16 cellular contexts compared by ENCODE assay signal in the genomic region with DNA sequence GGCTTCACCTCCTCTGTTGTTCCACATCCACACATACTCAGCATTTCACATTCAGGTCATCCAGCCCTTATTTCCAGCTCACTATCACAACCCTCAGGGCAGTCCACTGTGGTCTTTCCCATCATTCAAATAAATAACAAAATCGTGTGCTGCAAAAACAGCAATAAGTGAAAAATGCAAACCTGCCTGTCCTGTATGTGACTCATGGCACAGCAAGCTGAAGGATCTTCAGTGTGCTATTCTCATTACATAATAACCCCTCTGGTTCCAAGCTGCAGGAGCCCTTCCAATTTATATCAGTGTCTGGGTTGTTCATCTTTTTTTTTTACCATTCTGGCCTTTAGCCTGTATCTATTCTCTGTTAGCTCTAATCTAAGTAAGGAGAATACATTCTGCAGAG.
DNase-seq lines count a peak whose midpoint lies in the region; ATAC-seq, FAIRE-seq and TF ChIP-seq lines count a peak whose summit lies in the region.
"Had no signal": no experiment of that assay in that cellular context is flagged by ENCODE, and none has a peak within 500 bp of the region (broad histone marks: within the 10 kb centered on the region; RNA-seq: fewer than 3 reads in every experiment).

No MANE protein-coding gene starts in this region.

- no peak overlapping the region for H3K9ac ChIP-seq in mammary epithelial cell (ENCODE audit: insufficient read depth, low read length)

- 0% methylated on average over 1 of the region's 1 CpG for WGBS in mammary epithelial cell (ENCODE audit: low coverage, missing lambda C conversion rate)
- WGBS in ovary, 3 donors, result 3 to 8% (median 8%) methylated on average over 1 of the region's 1 CpG

- peaks cover 23% of the 10 kb centered on the region for H3K4me1 ChIP-seq in mammary epithelial cell (ENCODE audit: insufficient read depth, low read length)
- no peaks in the 10 kb centered on the region for H3K4me1 ChIP-seq in mucosa of descending colon (ENCODE audit: low read depth)
- H3K4me1 ChIP-seq in ovary (ENCODE audit: insufficient read depth), result no peaks in the 10 kb centered on the region
- H3K4me1 ChIP-seq: BE2C, gastrocnemius medialis, upper lobe of left lung had no signal

- TF ChIP-seq CTCF in mammary epithelial cell (conservative IDR thresholded peaks at IDR 0.05 in 1 of 2, IDR thresholded peaks at IDR 0.05 in 1 of 2; ENCODE audit: extremely low read depth in 1 of 2, insufficient read depth in 1 of 2, low read depth in 1 of 2, low read length in 2 of 2) (no peak), mucosa of descending colon (IDR thresholded peaks at IDR 0.05) (no peak), ovary (IDR thresholded peaks at IDR 0.05) (no peak)

- H3K9me3 ChIP-seq in mammary epithelial cell (replicated peaks; ENCODE audit: insufficient read depth, low read length), result no peaks in the 10 kb centered on the region
- H3K9me3 ChIP-seq in mucosa of descending colon, result no peaks in the 10 kb centered on the region
- H3K9me3 ChIP-seq in ovary, result no peaks in the 10 kb centered on the region
- H3K9me3 ChIP-seq: BE2C, gastrocnemius medialis, upper lobe of left lung had no signal

- ATAC-seq in mucosa of descending colon, result no peak
- ATAC-seq: activated naive CD8-positive, alpha-beta T cell treated with anti-CD3 and anti-CD28 coated beads, Interleukin-2, amount 50 U/mL, for 24 hours; gastrocnemius medialis; natural killer cell had no signal

- TF ChIP-seq EP300 in ovary (IDR thresholded peaks at IDR 0.05), result no peak

- in situ Hi-C loops in mammary epithelial cell (cut with MboI; ENCODE audit: low sequenced_read_pairs in 2 of 2), result no loop called here

- CTCF ChIA-PET in mammary epithelial cell (lab: Charles Lee; ENCODE audit: low non-redundant PET), result no interaction called here

- intact Hi-C loops in mammary epithelial cell (cut with micrococcal nuclease), result no loop called here
- intact Hi-C loops in mucosa of descending colon (cut with DNase I, micrococcal nuclease), result no loop called here
- intact Hi-C loops in ovary (cut with DNase I), result no loop called here

- no peak overlapping the region for H3K27ac ChIP-seq in mammary epithelial cell (ENCODE audit: insufficient read depth, low read depth, low read length)
- H3K27ac ChIP-seq in ovary, result no peak overlapping the region
- H3K27ac ChIP-seq: gastrocnemius medialis, upper lobe of left lung had no signal

- no peaks in the 10 kb centered on the region for H4K20me1 ChIP-seq in mammary epithelial cell (ENCODE audit: insufficient read depth, low read length)

- H3K4me2 ChIP-seq in mammary epithelial cell (ENCODE audit: insufficient read depth, low read depth, low read length), result peak overlapping the region; percentile 44

- TF ChIP-seq POLR2A in ovary (IDR thresholded peaks at IDR 0.05), result no peak

- H3K36me3 ChIP-seq in mammary epithelial cell (ENCODE audit: insufficient read depth, low read length) (no peaks in the 10 kb centered on the region), mucosa of descending colon (ENCODE audit: low read depth) (no peaks in the 10 kb centered on the region), ovary (no peaks in the 10 kb centered on the region)
- H3K36me3 ChIP-seq: BE2C, gastrocnemius medialis, upper lobe of left lung had no signal

- peak; percentile 23 for FAIRE-seq in HTR-8/SVneo (lab: Jason Lieb, UNC)
- FAIRE-seq: GM12891 had no signal

- DNase-seq in Daoy (ENCODE audit: low read depth) (peak; percentile 17), HTR-8/SVneo (ENCODE audit: insufficient read length, low spot score) (peak; percentile 55), mammary epithelial cell (peak; percentile 85), islet precursor cell (peak; percentile 77), mucosa of descending colon (no peak), ovary (no peak)
- no peak for DNase-seq in activated CD8-positive, alpha-beta memory T cell treated with anti-CD3 and anti-CD28 coated beads for 24 hours
- no peak for DNase-seq in stimulated activated CD4-positive, alpha-beta T cell treated with anti-CD3 and anti-CD28 coated beads, Interleukin-2, amount 100 ng/mL, for 24 hours
- DNase-seq: activated CD4-positive, CD25-positive, alpha-beta regulatory T cell; activated naive CD8-positive, alpha-beta T cell treated with anti-CD3 and anti-CD28 coated beads, Interleukin-2, amount 50 U/mL, for 24 hours; BE2C; gastrocnemius medialis; natural killer cell; stimulated activated CD4-positive, alpha-beta T cell treated with anti-CD3 and anti-CD28 coated beads, Interleukin-2, amount 100 ng/mL, for 48 hours; upper lobe of left lung had no signal

- dilution Hi-C loops in mammary epithelial cell (cut with HindIII; ENCODE audit: low sequenced_read_pairs), result no loop called here

- no peaks in the 10 kb centered on the region for H3K27me3 ChIP-seq in mammary epithelial cell (ENCODE audit: insufficient read depth, low read length)
- no peaks in the 10 kb centered on the region for H3K27me3 ChIP-seq in ovary
- H3K27me3 ChIP-seq: BE2C, gastrocnemius medialis, upper lobe of left lung had no signal

- no peak overlapping the region for H2AFZ ChIP-seq in mammary epithelial cell (ENCODE audit: low read depth, low read length)

- no peaks in the 10 kb centered on the region for H3K79me2 ChIP-seq in mammary epithelial cell (ENCODE audit: insufficient read depth, low read length)

- no TSS peak for BruUV-seq in mammary epithelial cell (replicated peaks; lab: Mats Ljungman, UMichigan)

- H3K4me3 ChIP-seq in mammary epithelial cell (replicated peaks in 1 of 3; ENCODE audit: insufficient read depth in 1 of 3, low read depth in 2 of 3, low read length in 3 of 3) (no peak overlapping the region), mucosa of descending colon (no peak overlapping the region), ovary (no peak overlapping the region)
- H3K4me3 ChIP-seq: gastrocnemius medialis, upper lobe of left lung had no signal

Comparison
In these comparisons a context has a peak if more than half of its experiments do, and no peak if none do; other contexts are left out.
1. DNase-seq: peak in Daoy (single experiment), HTR-8/SVneo (single experiment), mammary epithelial cell (single experiment) and islet precursor cell (single experiment); none in activated CD8-positive, alpha-beta memory T cell treated with anti-CD3 and anti-CD28 coated beads for 24 hours (single experiment), stimulated activated CD4-positive, alpha-beta T cell treated with anti-CD3 and anti-CD28 coated beads, Interleukin-2, amount 100 ng/mL, for 24 hours (0 of 2), mucosa of descending colon (0 of 3) and ovary (0 of 5).